In genomic region chr17:46720408-46720807, GRCh38 we compare ENCODE assay signal across 12 cellular contexts.
"Had no signal": no experiment of that assay in that cellular context is flagged by ENCODE, and none has a peak within 500 bp of the region (broad histone marks: within the 10 kb centered on the region; RNA-seq: fewer than 3 reads in every experiment).

No MANE protein-coding gene starts in this region.

- H3K36me3 ChIP-seq: uterus had no signal

- H3K4me1 ChIP-seq: tibial nerve, uterus had no signal

- H3K27me3 ChIP-seq: tibial nerve, uterus had no signal

- ATAC-seq: stimulated activated naive B cell treated with anti-CD40 and anti-IgM and Interleukin-4, amounts not matched to agents 10 μg/mL and 1 μg/mL and 100 μg/mL, for 72 hours had no signal

- DNase-seq: activated CD4-positive, alpha-beta T cell treated with anti-CD3 and anti-CD28 coated beads for 1 hour; activated CD4-positive, alpha-beta T cell treated with anti-CD3 and anti-CD28 coated beads, Interleukin-2, amount 50 U/mL, for 4 hours; activated naive CD4-positive, alpha-beta T cell; activated naive CD8-positive, alpha-beta T cell treated with anti-CD3 and anti-CD28 coated beads, Interleukin-2, amount 10 ng/mL, durations not matched to agents 7 days and 5 days; activated T-cell treated with anti-CD3 and anti-CD28 coated beads for 4 hours; cortex of kidney; effector memory CD4-positive, alpha-beta T cell; islet precursor cell; stimulated activated naive B cell treated with anti-CD40 and anti-IgM and Interleukin-4, amounts not matched to agents 10 μg/mL and 1 μg/mL and 100 μg/mL, for 72 hours; uterus had no signal

- H3K9me3 ChIP-seq: tibial nerve, uterus had no signal

- H3K27ac ChIP-seq: epithelial cell of prostate, tibial nerve, uterus had no signal

- H3K4me3 ChIP-seq: tibial nerve, uterus had no signal
